8 cellular contexts compared by ENCODE assay signal in genomic region chr12:11651785-11652184, GRCh38. TPM values are rescaled to one million over a fixed set of nuclear protein-coding genes. Genes with fewer than 3 reads are reported as not detected.
DNase-seq lines count a peak whose midpoint lies in the region; ATAC-seq, FAIRE-seq and TF ChIP-seq lines count a peak whose summit lies in the region.

No MANE protein-coding gene starts in this region.

- WGBS in adrenal gland, 4 donors = 4 to 11% (median 6%) methylated on average over 6 of the region's 6 CpGs

- H3K27me3 ChIP-seq in adrenal gland (no peaks in the 10 kb centered on the region), thoracic aorta (replicated peaks; ENCODE audit: insufficient read depth) (no peaks in the 10 kb centered on the region)

- H3K4me3 ChIP-seq in AG10803 (ENCODE audit: low read length) = peak overlapping the region; percentile 95
- H3K4me3 ChIP-seq in adrenal gland = peak overlapping the region in 1 of 4 donors; percentile 84
- peak overlapping the region; percentile 97 for H3K4me3 ChIP-seq in thoracic aorta

- no peaks in the 10 kb centered on the region for H3K9me3 ChIP-seq in adrenal gland (replicated peaks in 1 of 3)
- no peaks in the 10 kb centered on the region for H3K9me3 ChIP-seq in thoracic aorta

- intact Hi-C loops in adrenal gland (cut with DNase I) = loop anchor here in 1 of 2 donors (5.0 kb wide), 1 partner anchor 41 kb away; no protein-coding TSS in a partner anchor

- ATAC-seq in thoracic aorta (ENCODE audit: insufficient number of reproducible peaks, low FRiP score, low read depth) = no peak
- ATAC-seq in GM21825 (IDR thresholded peaks at IDR 0.05; ENCODE audit: unreplicated experiment) = no peak
- ATAC-seq in GM19397 (IDR thresholded peaks at IDR 0.05; ENCODE audit: unreplicated experiment) = no peak

- peak; percentile 20 for FAIRE-seq in HTR-8/SVneo (lab: Jason Lieb, UNC)

- TF ChIP-seq POLR2A in adrenal gland (IDR thresholded peaks at IDR 0.05) = no peak

- peaks cover 13 to 45% of the 10 kb centered on the region in 2 donors for H3K4me1 ChIP-seq in adrenal gland (replicated peaks in 1 of 2)
- H3K4me1 ChIP-seq in thoracic aorta (ENCODE audit: control insufficient read depth in 1 of 2, low read depth in 2 of 2) = peaks cover 22 to 44% of the 10 kb centered on the region in 2 donors

- H3K27ac ChIP-seq in adrenal gland = peak overlapping the region; percentile 15 to 97 (median 75)
- peak overlapping the region; percentile 93 to 94 for H3K27ac ChIP-seq in thoracic aorta

- H3K36me3 ChIP-seq in adrenal gland (replicated peaks in 1 of 2) (no peaks in the 10 kb centered on the region), thoracic aorta (no peaks in the 10 kb centered on the region)

- DNase-seq in AG10803 (ENCODE audit: low read depth) (peak; percentile 21), HTR-8/SVneo (ENCODE audit: insufficient read length, low spot score) (no peak), adrenal gland (no peak), kidney glomerular epithelial cell (lab: John Stamatoyannopoulos, UW) (peak; percentile 59), thoracic aorta (ENCODE audit: low spot score) (no peak), RKO (ENCODE audit: low spot score) (no peak)

- no peak for TF ChIP-seq CTCF in AG10803 (conservative IDR thresholded peaks at IDR 0.05; ENCODE audit: low read length)
- TF ChIP-seq CTCF in adrenal gland (IDR thresholded peaks at IDR 0.05) = no peak
- no peak for TF ChIP-seq CTCF in thoracic aorta (IDR thresholded peaks at IDR 0.05)

RNA-seq across cellular contexts. Expression of gene ETV6, which starts 2.3 kb away (rescaled TPM):
- total RNA-seq in adrenal gland = 10 to 100 TPM; 17.3 to 46.6 (median 25.1) TPM
- polyA plus RNA-seq in adrenal gland = 10 to 100 TPM in 2 of 3 donors, 1 to 10 TPM in 1; 9.7 to 13.8 (median 10.8) TPM
- total RNA-seq in thoracic aorta = 10 to 100 TPM; 41.4 to 58.4 TPM

Comparison
In these comparisons a context has a peak if more than half of its experiments do, and no peak if none do; other contexts are left out.
1. DNase-seq: peak in AG10803 (single experiment) and kidney glomerular epithelial cell (single experiment); none in HTR-8/SVneo (single experiment), adrenal gland (0 of 7), thoracic aorta (single experiment) and RKO (single experiment).